ENCODE assay signal across 22 cellular contexts in genomic region chr1:102182603-102183260, GRCh38.
A peak's percentile ranks its signal among the peaks of the same experiment; 100 is the strongest.
DNase-seq lines count a peak whose midpoint lies in the region; ATAC-seq, FAIRE-seq and TF ChIP-seq lines count a peak whose summit lies in the region.
"Had no signal": no experiment of that assay in that cellular context is flagged by ENCODE, and none has a peak within 500 bp of the region (broad histone marks: within the 10 kb centered on the region; RNA-seq: fewer than 3 reads in every experiment).

No MANE protein-coding gene starts in this region.

- ATAC-seq in HepG2, result no peak
- no peak for ATAC-seq in right lobe of liver
- ATAC-seq: A549; CD8-positive, alpha-beta T cell had no signal

- in situ Hi-C loops in HepG2 (cut with HindIII; ENCODE audit: extremely low pct_ligation_motif_present, low pct_unique_long_range_greater_than_20kb), result no loop called here

- no peak for TF ChIP-seq POLR2A in HepG2 (IDR thresholded peaks at IDR 0.05; ENCODE audit: insufficient read depth in 1 of 2, low read depth in 2 of 2, low read length in 2 of 2)
- TF ChIP-seq POLR2A in right lobe of liver (IDR thresholded peaks at IDR 0.05), result no peak

- H3K9me3 Mint-ChIP-seq in CD4-positive, alpha-beta memory T cell, result peaks cover 0 to 7% (median 0%) of the 10 kb centered on the region in 8 donors
- H3K9me3 Mint-ChIP-seq: CD14-positive monocyte; CD8-positive, alpha-beta T cell had no signal

- BruUV-seq in HepG2 (replicated peaks; lab: Mats Ljungman, UMichigan), result no TSS peak

- WGBS in HepG2 (ENCODE audit: low lambda C conversion rate), result 0% methylated on average over 5 of the region's 5 CpGs
- 54% methylated on average over 5 of the region's 5 CpGs for WGBS in right lobe of liver (ENCODE audit: insufficient coverage, low coverage, low lambda C conversion rate, missing lambda C conversion rate)

- DNase-seq in HepG2 (ENCODE audit: low spot score), result no peak
- no peak for DNase-seq in right lobe of liver
- DNase-seq in NCI-H526 treated with DMSO at 0.1 percent for 48 hours (lab: John Stamatoyannopoulos, UW), result peak; percentile 29
- DNase-seq in CD4-positive, alpha-beta memory T cell, result no peak
- DNase-seq in NCI-H2171 treated with DMSO at 0.1 percent for 48 hours (lab: John Stamatoyannopoulos, UW), result no peak
- DNase-seq: ACHN; BE2C; C1 segment of cervical spinal cord; Caco-2; Calu3; CD4-positive, CD25-positive, alpha-beta regulatory T cell; CD8-positive, alpha-beta T cell; DMS79 treated with DMSO at 0.1 percent for 48 hours; GF-D8 had no signal

- H3K36me3 ChIP-seq in HepG2 (replicated peaks in 1 of 2; ENCODE audit: control insufficient read depth in 1 of 2, insufficient read depth in 2 of 2, low read length in 2 of 2) (no peaks in the 10 kb centered on the region), right lobe of liver (no peaks in the 10 kb centered on the region)
- H3K36me3 ChIP-seq in CD4-positive, alpha-beta memory T cell (ENCODE audit: insufficient read depth, low read length), result no peaks in the 10 kb centered on the region
- H3K36me3 ChIP-seq: BE2C, BLaER1 had no signal

- no peak for FAIRE-seq in HepG2 (lab: Jason Lieb, UNC)
- FAIRE-seq: A549, D721Med, G401.6, GM12891, GM19239 had no signal

- H3K4me3 ChIP-seq in HepG2 (replicated peaks in 1 of 3; ENCODE audit: insufficient read depth in 1 of 3, low read depth in 2 of 3, low read length in 3 of 3) (no peak overlapping the region), right lobe of liver (no peak overlapping the region)
- no peak overlapping the region for H3K4me3 ChIP-seq in CD4-positive, alpha-beta memory T cell (ENCODE audit: low read length in 2 of 2)
- H3K4me3 ChIP-seq: A549, BLaER1 had no signal

- H3K79me2 ChIP-seq in HepG2 (ENCODE audit: insufficient read depth, low read length), result no peaks in the 10 kb centered on the region

- H3K4me1 Mint-ChIP-seq in CD4-positive, alpha-beta memory T cell, result no peaks in the 10 kb centered on the region
- H3K4me1 Mint-ChIP-seq: CD14-positive monocyte; CD4-positive, CD25-positive, alpha-beta regulatory T cell had no signal

- TF ChIP-seq RAD21 in HepG2 (CRISPR knock-in tag; IDR thresholded peaks at IDR 0.05), result no peak

- no peak overlapping the region for H3K27ac Mint-ChIP-seq in CD4-positive, alpha-beta memory T cell
- H3K27ac Mint-ChIP-seq: CD14-positive monocyte; CD4-positive, CD25-positive, alpha-beta regulatory T cell; CD8-positive, alpha-beta T cell had no signal

- TF ChIP-seq EP300 in HepG2 (IDR thresholded peaks at IDR 0.05; ENCODE audit: low read depth in 2 of 2, low read length in 2 of 2) (no peak), HepG2 (CRISPR knock-in tag; IDR thresholded peaks at IDR 0.05; ENCODE audit: borderline replicate concordance) (no peak)

- H3K4me3 Mint-ChIP-seq in CD4-positive, alpha-beta memory T cell, result no peak overlapping the region
- H3K4me3 Mint-ChIP-seq: CD14-positive monocyte; CD4-positive, CD25-positive, alpha-beta regulatory T cell; CD8-positive, alpha-beta T cell had no signal

- POLR2A ChIA-PET in HepG2 (lab: Yijun Ruan, JAX), result no interaction called here
- POLR2A ChIA-PET in CD4-positive, alpha-beta memory T cell (lab: Charles Lee; ENCODE audit: partially characterized antibody), result no interaction called here

- H3K27me3 Mint-ChIP-seq in CD4-positive, alpha-beta memory T cell, result no peaks in the 10 kb centered on the region
- H3K27me3 Mint-ChIP-seq: CD4-positive, CD25-positive, alpha-beta regulatory T cell had no signal

- intact Hi-C loops in HepG2 (cut with micrococcal nuclease; ENCODE audit: unreplicated experiment), result no loop called here
- intact Hi-C loops in right lobe of liver (cut with DNase I), result no loop called here
- intact Hi-C loops in CD4-positive, alpha-beta memory T cell (cut with micrococcal nuclease), result no loop called here

- CTCF ChIA-PET in HepG2 (lab: Yijun Ruan, JAX; ENCODE audit: low intra/inter-chr PET ratio, low total read pairs), result no interaction called here
- CTCF ChIA-PET in CD4-positive, alpha-beta memory T cell (lab: Charles Lee; ENCODE audit: partially characterized antibody), result no interaction called here

- H3K36me3 Mint-ChIP-seq in CD4-positive, alpha-beta memory T cell, result no peaks in the 10 kb centered on the region
- H3K36me3 Mint-ChIP-seq: CD14-positive monocyte; CD4-positive, CD25-positive, alpha-beta regulatory T cell; CD8-positive, alpha-beta T cell had no signal

- H4K20me1 ChIP-seq in HepG2 (ENCODE audit: insufficient read depth, low read length), result no peaks in the 10 kb centered on the region
- H4K20me1 ChIP-seq: BLaER1 had no signal

- no peaks in the 10 kb centered on the region for H3K27me3 ChIP-seq in HepG2 (ENCODE audit: control insufficient read depth in 1 of 2, insufficient read depth in 2 of 2, low read length in 2 of 2)
- no peaks in the 10 kb centered on the region for H3K27me3 ChIP-seq in right lobe of liver
- H3K27me3 ChIP-seq in CD4-positive, alpha-beta memory T cell (ENCODE audit: insufficient read depth, low read length), result no peaks in the 10 kb centered on the region
- H3K27me3 ChIP-seq: BE2C, BLaER1 had no signal

- no peak overlapping the region for H3K4me2 ChIP-seq in HepG2 (ENCODE audit: low read depth, low read length)
- H3K4me2 ChIP-seq: A549 had no signal

- H3K9ac ChIP-seq in HepG2 (ENCODE audit: insufficient read depth, low read depth, low read length), result no peak overlapping the region
- H3K9ac ChIP-seq: BLaER1 had no signal

- no peak overlapping the region for H2AFZ ChIP-seq in HepG2 (ENCODE audit: low read length)

- no peaks in the 10 kb centered on the region for H3K9me3 ChIP-seq in HepG2 (ENCODE audit: low read length)
- no peaks in the 10 kb centered on the region for H3K9me3 ChIP-seq in right lobe of liver
- no peaks in the 10 kb centered on the region for H3K9me3 ChIP-seq in CD4-positive, alpha-beta memory T cell (ENCODE audit: control insufficient read depth in 1 of 2, low read length in 2 of 2)
- H3K9me3 ChIP-seq: A549, BE2C, BLaER1, Caco-2 had no signal

- TF ChIP-seq CTCF in HepG2 (CRISPR knock-in tag; IDR thresholded peaks at IDR 0.05), result no peak
- TF ChIP-seq CTCF in right lobe of liver (IDR thresholded peaks at IDR 0.05), result no peak

- H3K4me1 ChIP-seq in HepG2 (ENCODE audit: insufficient read depth, low read length) (no peaks in the 10 kb centered on the region), right lobe of liver (no peaks in the 10 kb centered on the region)
- H3K4me1 ChIP-seq in CD4-positive, alpha-beta memory T cell (ENCODE audit: insufficient read depth, low read length), result no peaks in the 10 kb centered on the region
- H3K4me1 ChIP-seq: A549, Caco-2 had no signal

- H3K27ac ChIP-seq in HepG2 (ENCODE audit: extremely low read length, insufficient read depth, low read length) (no peak overlapping the region), right lobe of liver (no peak overlapping the region)
- no peak overlapping the region for H3K27ac ChIP-seq in CD4-positive, alpha-beta memory T cell (ENCODE audit: low read depth, low read length)
- H3K27ac ChIP-seq: 22Rv1, A549, BLaER1 had no signal

TF ChIP-seq in HepG2, 621 proteins besides CTCF, POLR2A, EP300 and RAD21:
- TF ChIP-seq CREB1 (IDR thresholded peaks at IDR 0.05) (peak; percentile 78), CREB1 (CRISPR knock-in tag; IDR thresholded peaks at IDR 0.05) (no peak), ATF7 (IDR thresholded peaks at IDR 0.05) (peak; percentile 75), ATF7 (CRISPR knock-in tag; IDR thresholded peaks at IDR 0.05) (no peak), ZNF232 (CRISPR knock-in tag; IDR thresholded peaks at IDR 0.05; ENCODE audit: borderline replicate concordance) (no peak), SKI (IDR thresholded peaks at IDR 0.05; ENCODE audit: partially characterized antibody) (no peak), ZNF83 (CRISPR knock-in tag; IDR thresholded peaks at IDR 0.05; ENCODE audit: borderline replicate concordance) (no peak), MAFF (IDR thresholded peaks at IDR 0.05; ENCODE audit: low read depth, low read length) (no peak)
